ENCODE assay signal across 22 cellular contexts in genomic region chr15:49817100-49817499, GRCh38.
DNase-seq lines count a peak whose midpoint lies in the region; ATAC-seq and TF ChIP-seq lines count a peak whose summit lies in the region.
"Had no signal": no experiment of that assay in that cellular context is flagged by ENCODE, and none has a peak within 500 bp of the region (broad histone marks: within the 10 kb centered on the region; RNA-seq: fewer than 3 reads in every experiment).

No MANE protein-coding gene starts in this region.

- H3K4me3 Mint-ChIP-seq in activated T-helper 17 cell treated with anti-CD3 and anti-CD28 coated beads, Interleukin-2, amount 50 U/mL, for 72 hours = no peak overlapping the region
- H3K4me3 Mint-ChIP-seq in nephron = no peak overlapping the region
- H3K4me3 Mint-ChIP-seq: CD4-positive, alpha-beta memory T cell had no signal

- no peak for TF ChIP-seq CTCF in nephron (IDR thresholded peaks at IDR 0.05; ENCODE audit: unreplicated experiment in 3 of 3)

- no peaks in the 10 kb centered on the region for H3K36me3 Mint-ChIP-seq in activated T-helper 17 cell treated with anti-CD3 and anti-CD28 coated beads, Interleukin-2, amount 50 U/mL, for 72 hours (ENCODE audit: low read depth)
- H3K36me3 Mint-ChIP-seq in nephron (ENCODE audit: low read depth) = no peaks in the 10 kb centered on the region
- H3K36me3 Mint-ChIP-seq: CD4-positive, alpha-beta memory T cell had no signal

- H3K9me3 Mint-ChIP-seq in activated T-helper 17 cell treated with anti-CD3 and anti-CD28 coated beads, Interleukin-2, amount 50 U/mL, for 72 hours = no peaks in the 10 kb centered on the region
- H3K9me3 Mint-ChIP-seq in nephron = peaks cover 5% of the 10 kb centered on the region

- H3K27ac Mint-ChIP-seq in activated T-helper 17 cell treated with anti-CD3 and anti-CD28 coated beads, Interleukin-2, amount 50 U/mL, for 72 hours = no peak overlapping the region
- H3K27ac Mint-ChIP-seq in nephron = peak overlapping the region in 2 of 3 experiments; percentile 62 to 92
- H3K27ac Mint-ChIP-seq: CD4-positive, alpha-beta memory T cell had no signal

- peaks cover 7% of the 10 kb centered on the region for H3K4me1 Mint-ChIP-seq in activated T-helper 17 cell treated with anti-CD3 and anti-CD28 coated beads, Interleukin-2, amount 50 U/mL, for 72 hours
- peaks cover 28% of the 10 kb centered on the region for H3K4me1 Mint-ChIP-seq in nephron
- H3K4me1 Mint-ChIP-seq: CD4-positive, alpha-beta memory T cell had no signal

- ATAC-seq in activated T-helper 17 cell treated with anti-CD3 and anti-CD28 coated beads, Interleukin-2, amount 50 U/mL, for 72 hours (replicated peaks) = peak; percentile 60
- ATAC-seq in HG03469 (IDR thresholded peaks at IDR 0.05; ENCODE audit: unreplicated experiment) (no peak), GM19467 (IDR thresholded peaks at IDR 0.05; ENCODE audit: unreplicated experiment) (no peak)
- ATAC-seq: GM12878, Right ventricle myocardium inferior had no signal

- peaks cover 3% of the 10 kb centered on the region for H3K27me3 Mint-ChIP-seq in activated T-helper 17 cell treated with anti-CD3 and anti-CD28 coated beads, Interleukin-2, amount 50 U/mL, for 72 hours
- no peaks in the 10 kb centered on the region for H3K27me3 Mint-ChIP-seq in nephron (ENCODE audit: low read depth)

- peak; percentile 16 for DNase-seq in ELR (ENCODE audit: low read depth)
- peak; percentile 48 for DNase-seq in HT1080 (ENCODE audit: low read depth)
- DNase-seq in NAMALWA (ENCODE audit: low spot score) = no peak
- DNase-seq: Caco-2; CD4-positive, alpha-beta memory T cell; DMS 273 treated with DMSO at 0.1 percent for 48 hours; DMS79 treated with DMSO at 0.1 percent for 48 hours; GOT3; HCEC 1CT; MV-4-11; NCI-H1694 treated with DMSO at 0.1 percent for 48 hours; NCI-H2081 treated with DMSO at 0.1 percent for 48 hours; NCI-H2171 treated with DMSO at 0.1 percent for 48 hours; NCI-H524 treated with DMSO at 0.1 percent for 48 hours; NCI-H82; Peyer's patch had no signal
